In the genomic region with DNA sequence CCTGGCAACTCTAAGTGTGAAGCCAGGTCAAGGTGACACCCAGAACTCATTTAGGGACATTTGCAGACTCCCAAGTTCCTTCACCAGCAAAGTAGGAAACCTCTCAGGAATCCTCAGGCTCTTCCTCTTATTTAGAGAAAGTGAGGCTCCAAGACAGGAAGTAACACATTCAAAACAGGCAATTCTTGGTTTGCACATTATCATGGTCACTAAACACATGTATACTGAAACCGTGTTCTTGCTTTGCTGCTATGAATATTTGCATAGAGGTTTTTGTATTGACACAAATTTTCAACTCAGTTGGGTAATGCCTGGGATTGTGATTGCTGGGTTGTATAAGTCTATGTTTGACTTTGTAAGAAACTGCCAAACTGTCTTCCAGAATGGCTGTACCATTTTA, we compare ENCODE assay signal across 13 cellular contexts. TPM values are rescaled to one million over a fixed set of nuclear protein-coding genes. Genes with fewer than 3 reads are reported as not detected.
A peak's percentile ranks its signal among the peaks of the same experiment; 100 is the strongest.
DNase-seq lines count a peak whose midpoint lies in the region; ATAC-seq and TF ChIP-seq lines count a peak whose summit lies in the region.
"Had no signal": no experiment of that assay in that cellular context is flagged by ENCODE, and none has a peak within 500 bp of the region (broad histone marks: within the 10 kb centered on the region; RNA-seq: fewer than 3 reads in every experiment).

No MANE protein-coding gene starts in this region.

- peak; percentile 82 for ATAC-seq in GM18867 (IDR thresholded peaks at IDR 0.05; ENCODE audit: unreplicated experiment)
- peak; percentile 74 for ATAC-seq in GM21528 (IDR thresholded peaks at IDR 0.05; ENCODE audit: low FRiP score, unreplicated experiment)
- ATAC-seq in HG03064 (IDR thresholded peaks at IDR 0.05; ENCODE audit: low read depth, unreplicated experiment), result peak; percentile 67
- ATAC-seq in SK-N-SH treated with all-trans-retinoic acid at 6 μM for 48 hours, result no peak
- ATAC-seq: heart left ventricle had no signal

- intact Hi-C loops in dorsolateral prefrontal cortex (cut with DNase I), result no loop called here

- H3K27ac ChIP-seq in dorsolateral prefrontal cortex, result peak overlapping the region in 35 of 59 donors; percentile 4 to 80 (median 60)
- H3K27ac ChIP-seq: heart left ventricle, left ventricle myocardium inferior, ovary had no signal

- TF ChIP-seq CTCF in dorsolateral prefrontal cortex (IDR thresholded peaks at IDR 0.05 in 54 of 56, conservative IDR thresholded peaks at IDR 0.05 in 2 of 56; ENCODE audit: low read depth in 1 of 56, partially characterized antibody in 56 of 56), result no peak

- H3K4me3 ChIP-seq in dorsolateral prefrontal cortex, result peak overlapping the region in 16 of 59 donors; percentile 6 to 53 (median 38)
- H3K4me3 ChIP-seq: heart left ventricle, left ventricle myocardium inferior, ovary had no signal

- H3K27me3 ChIP-seq in dorsolateral prefrontal cortex, result no peaks in the 10 kb centered on the region
- H3K27me3 ChIP-seq: ovary had no signal

- DNase-seq in dorsolateral prefrontal cortex, result no peak
- DNase-seq in mesenteric fat pad (ENCODE audit: low spot score), result no peak
- no peak for DNase-seq in cerebellar cortex (ENCODE audit: low spot score)
- DNase-seq in anterior cingulate cortex (lab: John Stamatoyannopoulos, UW), result no peak
- DNase-seq: activated CD8-positive, alpha-beta memory T cell treated with anti-CD3 and anti-CD28 coated beads, Interleukin-2, amount 50 U/mL, for 48 hours; heart left ventricle; left ventricle myocardium inferior; ovary; stimulated activated CD4-positive, alpha-beta T cell treated with anti-CD3 and anti-CD28 coated beads, Interleukin-15, amount 100 ng/mL, for 24 hours had no signal

TF ChIP-seq in SK-N-SH treated with all-trans-retinoic acid at 6 μM for 48 hours, 23 proteins besides CTCF, POLR2A, EP300 and RAD21:
- no peak for TF ChIP-seq PPARA (CRISPR knock-in tag; IDR thresholded peaks at IDR 0.05; ENCODE audit: borderline replicate concordance)
- no peak for TF ChIP-seq TCF4 (CRISPR knock-in tag; IDR thresholded peaks at IDR 0.05; ENCODE audit: borderline replicate concordance)
- TF ChIP-seq ZC3H10 (CRISPR knock-in tag; IDR thresholded peaks at IDR 0.05), result no peak
- no peak for TF ChIP-seq ZNF565 (CRISPR knock-in tag; conservative IDR thresholded peaks at IDR 0.05; ENCODE audit: low read depth)
- TF ChIP-seq, protein P1, sequence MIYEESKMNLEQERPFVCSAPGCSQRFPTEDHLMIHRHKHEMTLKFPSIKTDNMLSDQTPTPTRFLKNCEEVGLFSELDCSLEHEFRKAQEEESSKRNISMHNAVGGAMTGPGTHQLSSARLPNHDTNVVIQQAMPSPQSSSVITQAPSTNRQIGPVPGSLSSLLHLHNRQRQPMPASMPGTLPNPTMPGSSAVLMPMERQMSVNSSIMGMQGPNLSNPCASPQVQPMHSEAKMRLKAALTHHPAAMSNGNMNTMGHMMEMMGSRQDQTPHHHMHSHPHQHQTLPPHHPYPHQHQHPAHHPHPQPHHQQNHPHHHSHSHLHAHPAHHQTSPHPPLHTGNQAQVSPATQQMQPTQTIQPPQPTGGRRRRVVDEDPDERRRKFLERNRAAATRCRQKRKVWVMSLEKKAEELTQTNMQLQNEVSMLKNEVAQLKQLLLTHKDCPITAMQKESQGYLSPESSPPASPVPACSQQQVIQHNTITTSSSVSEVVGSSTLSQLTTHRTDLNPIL (CRISPR knock-in tag; IDR thresholded peaks at IDR 0.05; ENCODE audit: low read depth), result no peak
- TF ChIP-seq ARNTL (CRISPR knock-in tag; IDR thresholded peaks at IDR 0.05; ENCODE audit: borderline replicate concordance, low read depth), result no peak
- no peak for TF ChIP-seq OSR1 (CRISPR knock-in tag; IDR thresholded peaks at IDR 0.05)
- TF ChIP-seq GLIS3 (CRISPR knock-in tag; IDR thresholded peaks at IDR 0.05), result no peak
- TF ChIP-seq, protein P2, sequence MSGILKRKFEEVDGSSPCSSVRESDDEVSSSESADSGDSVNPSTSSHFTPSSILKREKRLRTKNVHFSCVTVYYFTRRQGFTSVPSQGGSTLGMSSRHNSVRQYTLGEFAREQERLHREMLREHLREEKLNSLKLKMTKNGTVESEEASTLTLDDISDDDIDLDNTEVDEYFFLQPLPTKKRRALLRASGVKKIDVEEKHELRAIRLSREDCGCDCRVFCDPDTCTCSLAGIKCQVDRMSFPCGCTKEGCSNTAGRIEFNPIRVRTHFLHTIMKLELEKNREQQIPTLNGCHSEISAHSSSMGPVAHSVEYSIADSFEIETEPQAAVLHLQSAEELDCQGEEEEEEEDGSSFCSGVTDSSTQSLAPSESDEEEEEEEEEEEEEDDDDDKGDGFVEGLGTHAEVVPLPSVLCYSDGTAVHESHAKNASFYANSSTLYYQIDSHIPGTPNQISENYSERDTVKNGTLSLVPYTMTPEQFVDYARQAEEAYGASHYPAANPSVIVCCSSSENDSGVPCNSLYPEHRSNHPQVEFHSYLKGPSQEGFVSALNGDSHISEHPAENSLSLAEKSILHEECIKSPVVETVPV (CRISPR knock-in tag; IDR thresholded peaks at IDR 0.05), result no peak

RNA-seq across cellular contexts. Expression of a gene that starts 13.2 kb away (rescaled TPM):
- total RNA-seq in dorsolateral prefrontal cortex (10 to 100 TPM; 43.6 to 90.9 (median 61.6) TPM), mesenteric fat pad (56.2 TPM)
